In the genomic region with DNA sequence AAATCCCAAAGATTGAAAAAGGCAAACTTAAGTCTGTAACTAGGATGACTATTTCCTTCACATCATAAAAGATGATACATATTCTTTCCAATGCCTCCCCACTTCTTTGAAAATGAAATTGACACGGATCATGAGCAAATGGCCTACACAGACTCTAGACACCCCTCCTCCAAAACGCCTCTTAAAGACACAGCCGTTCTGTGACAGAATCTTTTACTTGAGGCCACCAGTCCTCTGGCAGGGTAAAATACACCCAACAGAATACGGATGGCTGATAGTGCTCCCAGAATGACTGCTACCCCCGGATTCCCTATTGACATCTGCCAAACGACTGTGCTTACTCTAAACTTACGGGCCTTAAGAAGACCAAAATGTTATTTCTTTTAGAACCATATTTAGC, we compare ENCODE assay signal across 1 cellular context.
TF ChIP-seq lines count a peak whose summit lies in the region.

No MANE protein-coding gene starts in this region.

TF ChIP-seq in HepG2, 621 proteins besides CTCF, POLR2A, EP300 and RAD21 (continued from another document):
- TF ChIP-seq, protein P1, sequence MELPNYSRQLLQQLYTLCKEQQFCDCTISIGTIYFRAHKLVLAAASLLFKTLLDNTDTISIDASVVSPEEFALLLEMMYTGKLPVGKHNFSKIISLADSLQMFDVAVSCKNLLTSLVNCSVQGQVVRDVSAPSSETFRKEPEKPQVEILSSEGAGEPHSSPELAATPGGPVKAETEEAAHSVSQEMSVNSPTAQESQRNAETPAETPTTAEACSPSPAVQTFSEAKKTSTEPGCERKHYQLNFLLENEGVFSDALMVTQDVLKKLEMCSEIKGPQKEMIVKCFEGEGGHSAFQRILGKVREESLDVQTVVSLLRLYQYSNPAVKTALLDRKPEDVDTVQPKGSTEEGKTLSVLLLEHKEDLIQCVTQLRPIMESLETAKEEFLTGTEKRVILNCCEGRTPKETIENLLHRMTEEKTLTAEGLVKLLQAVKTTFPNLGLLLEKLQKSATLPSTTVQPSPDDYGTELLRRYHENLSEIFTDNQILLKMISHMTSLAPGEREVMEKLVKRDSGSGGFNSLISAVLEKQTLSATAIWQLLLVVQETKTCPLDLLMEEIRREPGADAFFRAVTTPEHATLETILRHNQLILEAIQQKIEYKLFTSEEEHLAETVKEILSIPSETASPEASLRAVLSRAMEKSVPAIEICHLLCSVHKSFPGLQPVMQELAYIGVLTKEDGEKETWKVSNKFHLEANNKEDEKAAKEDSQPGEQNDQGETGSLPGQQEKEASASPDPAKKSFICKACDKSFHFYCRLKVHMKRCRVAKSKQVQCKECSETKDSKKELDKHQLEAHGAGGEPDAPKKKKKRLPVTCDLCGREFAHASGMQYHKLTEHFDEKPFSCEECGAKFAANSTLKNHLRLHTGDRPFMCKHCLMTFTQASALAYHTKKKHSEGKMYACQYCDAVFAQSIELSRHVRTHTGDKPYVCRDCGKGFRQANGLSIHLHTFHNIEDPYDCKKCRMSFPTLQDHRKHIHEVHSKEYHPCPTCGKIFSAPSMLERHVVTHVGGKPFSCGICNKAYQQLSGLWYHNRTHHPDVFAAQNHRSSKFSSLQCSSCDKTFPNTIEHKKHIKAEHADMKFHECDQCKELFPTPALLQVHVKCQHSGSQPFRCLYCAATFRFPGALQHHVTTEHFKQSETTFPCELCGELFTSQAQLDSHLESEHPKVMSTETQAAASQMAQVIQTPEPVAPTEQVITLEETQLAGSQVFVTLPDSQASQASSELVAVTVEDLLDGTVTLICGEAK (IDR thresholded peaks at IDR 0.05), result no peak
- TF ChIP-seq, protein P1 (CRISPR knock-in tag; IDR thresholded peaks at IDR 0.05), result no peak
- TF ChIP-seq LCORL (IDR thresholded peaks at IDR 0.05) (no peak), LCORL (CRISPR knock-in tag; IDR thresholded peaks at IDR 0.05) (no peak), ZMYM4 (CRISPR knock-in tag; IDR thresholded peaks at IDR 0.05) (no peak), ZNF678 (CRISPR knock-in tag; IDR thresholded peaks at IDR 0.05) (no peak), GATAD2A (CRISPR knock-in tag; IDR thresholded peaks at IDR 0.05) (no peak), ZMYM3 (CRISPR knock-in tag; IDR thresholded peaks at IDR 0.05) (no peak), KMT2B (CRISPR knock-in tag; IDR thresholded peaks at IDR 0.05) (no peak)
- TF ChIP-seq, protein P2, sequence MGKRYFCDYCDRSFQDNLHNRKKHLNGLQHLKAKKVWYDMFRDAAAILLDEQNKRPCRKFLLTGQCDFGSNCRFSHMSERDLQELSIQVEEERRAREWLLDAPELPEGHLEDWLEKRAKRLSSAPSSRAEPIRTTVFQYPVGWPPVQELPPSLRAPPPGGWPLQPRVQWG (CRISPR knock-in tag; IDR thresholded peaks at IDR 0.05; ENCODE audit: borderline replicate concordance, low read depth), result no peak
- TF ChIP-seq, protein P3, sequence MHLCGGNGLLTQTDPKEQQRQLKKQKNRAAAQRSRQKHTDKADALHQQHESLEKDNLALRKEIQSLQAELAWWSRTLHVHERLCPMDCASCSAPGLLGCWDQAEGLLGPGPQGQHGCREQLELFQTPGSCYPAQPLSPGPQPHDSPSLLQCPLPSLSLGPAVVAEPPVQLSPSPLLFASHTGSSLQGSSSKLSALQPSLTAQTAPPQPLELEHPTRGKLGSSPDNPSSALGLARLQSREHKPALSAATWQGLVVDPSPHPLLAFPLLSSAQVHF (CRISPR knock-in tag; IDR thresholded peaks at IDR 0.05), result no peak
- TF ChIP-seq, protein P4, sequence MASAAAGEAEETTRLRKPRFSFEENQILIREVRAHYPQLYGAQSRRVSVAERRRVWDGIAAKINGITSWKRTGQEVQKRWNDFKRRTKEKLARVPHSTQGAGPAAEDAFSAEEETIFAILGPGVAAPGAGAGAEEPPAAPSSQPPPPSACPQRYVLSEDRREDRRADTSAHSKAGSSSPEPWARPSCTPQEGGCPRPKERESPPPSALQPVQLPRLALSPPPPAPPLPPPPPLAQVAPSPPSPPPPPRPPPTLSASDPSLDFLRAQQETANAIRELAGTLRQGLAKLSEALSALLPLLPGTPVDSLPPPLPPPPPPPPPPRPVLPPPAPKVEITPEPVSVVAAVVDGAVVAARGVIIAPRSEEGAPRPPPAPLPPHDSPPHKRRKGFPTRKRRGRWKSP (CRISPR knock-in tag; IDR thresholded peaks at IDR 0.05), result no peak
TF ChIP-seq in HepG2: peak in this region for 0.
